Comparison of ENCODE assay signal across 1 cellular context in genomic region chr6:132816665-132817064, GRCh38.
TF ChIP-seq lines count a peak whose summit lies in the region.

No MANE protein-coding gene starts in this region.

TF ChIP-seq in SK-N-SH treated with all-trans-retinoic acid at 6 μM for 48 hours, 23 proteins besides CTCF, POLR2A, EP300 and RAD21 (continued from another document):
- no peak for TF ChIP-seq TSHZ2 (CRISPR knock-in tag; IDR thresholded peaks at IDR 0.05)
- TF ChIP-seq RARB (CRISPR knock-in tag; IDR thresholded peaks at IDR 0.05), result no peak
- no peak for TF ChIP-seq ISL1 (CRISPR knock-in tag; IDR thresholded peaks at IDR 0.05)
- TF ChIP-seq ZC3H10 (CRISPR knock-in tag; IDR thresholded peaks at IDR 0.05), result no peak
- no peak for TF ChIP-seq ZNF565 (CRISPR knock-in tag; conservative IDR thresholded peaks at IDR 0.05; ENCODE audit: low read depth)
- TF ChIP-seq BACH2 (CRISPR knock-in tag; IDR thresholded peaks at IDR 0.05; ENCODE audit: borderline replicate concordance), result no peak
- no peak for TF ChIP-seq CSDC2 (CRISPR knock-in tag; IDR thresholded peaks at IDR 0.05)
- TF ChIP-seq ZNF70 (CRISPR knock-in tag; IDR thresholded peaks at IDR 0.05), result no peak
- no peak for TF ChIP-seq ZNF8 (CRISPR knock-in tag; IDR thresholded peaks at IDR 0.05)
